Comparison of ENCODE assay signal across 12 cellular contexts in the genomic region with DNA sequence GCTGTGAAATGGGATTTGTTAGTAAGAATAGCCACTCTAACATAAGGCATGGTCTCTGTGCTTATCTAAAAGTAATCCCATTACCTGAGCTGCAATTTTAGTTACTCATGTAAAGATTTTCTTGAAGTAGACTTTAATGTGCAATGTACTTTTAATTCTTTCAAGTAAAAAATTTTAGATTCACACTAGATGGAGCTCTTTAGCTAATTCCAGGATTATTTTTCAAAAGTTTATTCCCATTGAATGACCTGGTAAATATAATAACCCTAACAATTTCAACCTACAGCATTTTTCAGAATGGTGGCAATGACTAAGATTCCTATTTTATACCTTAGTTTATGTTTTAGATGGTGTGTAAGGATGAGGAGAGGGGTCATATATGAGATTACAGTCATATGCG. TPM values are rescaled to one million over a fixed set of nuclear protein-coding genes. Genes with fewer than 3 reads are reported as not detected.
DNase-seq lines count a peak whose midpoint lies in the region; ATAC-seq, FAIRE-seq and TF ChIP-seq lines count a peak whose summit lies in the region.
"Had no signal": no experiment of that assay in that cellular context is flagged by ENCODE, and none has a peak within 500 bp of the region (broad histone marks: within the 10 kb centered on the region; RNA-seq: fewer than 3 reads in every experiment).

No MANE protein-coding gene starts in this region.

- H3K79me2 ChIP-seq in OCI-LY1 (ENCODE audit: insufficient read depth, low read length), result no peaks in the 10 kb centered on the region; the same call in 1 of the 2 replicates

- ATAC-seq in pancreas (no peak), HG02678 (IDR thresholded peaks at IDR 0.05; ENCODE audit: unreplicated experiment) (no peak)

- H3K4me1 Mint-ChIP-seq in endodermal cell, result peaks cover 5% of the 10 kb centered on the region

- H3K9me3 ChIP-seq in OCI-LY1 (ENCODE audit: low read length) (no peaks in the 10 kb centered on the region), endodermal cell (ENCODE audit: control insufficient read depth, low read length) (no peaks in the 10 kb centered on the region), pancreas (no peaks in the 10 kb centered on the region), Peyer's patch (no peaks in the 10 kb centered on the region)

- WGBS in endodermal cell (ENCODE audit: insufficient coverage in 1 of 2, insufficient read length in 1 of 2), 2 experiments, result no CpG with 5 or more reads among the region's 1 CpG
- 97 to 98% methylated on average over 1 of the region's 1 CpG for WGBS in pancreas, 2 donors

- no peaks in the 10 kb centered on the region for H3K9me2 ChIP-seq in OCI-LY1 (ENCODE audit: low read depth, low read length)

- H3K27me3 Mint-ChIP-seq in endodermal cell (ENCODE audit: insufficient read depth), result no peaks in the 10 kb centered on the region

- no peak overlapping the region for H3K4me3 ChIP-seq in OCI-LY1 (ENCODE audit: low read depth, low read length, poor library complexity, severe bottlenecking)
- no peak overlapping the region for H3K4me3 ChIP-seq in endodermal cell (ENCODE audit: low read length)
- no peak overlapping the region for H3K4me3 ChIP-seq in pancreas
- H3K4me3 ChIP-seq in Peyer's patch, result no peak overlapping the region

- H3K9ac ChIP-seq in OCI-LY1 (ENCODE audit: low read length) (no peak overlapping the region), endodermal cell (ENCODE audit: extremely low read depth, low read length, poor library complexity, severe bottlenecking) (no peak overlapping the region)

- TF ChIP-seq POLR2A in Peyer's patch (IDR thresholded peaks at IDR 0.05), result no peak

- no peaks in the 10 kb centered on the region for H4K20me1 ChIP-seq in OCI-LY1 (ENCODE audit: insufficient read depth, low read length)

- no peaks in the 10 kb centered on the region for H3F3A ChIP-seq in OCI-LY1 (ENCODE audit: insufficient read depth, low read length)

- H3K4me3 Mint-ChIP-seq in endodermal cell, result no peak overlapping the region

- peaks cover 69% of the 10 kb centered on the region for H3K36me3 Mint-ChIP-seq in endodermal cell (ENCODE audit: low read depth)

- H2AFZ ChIP-seq in OCI-LY1 (ENCODE audit: low read length), result no peak overlapping the region

- TF ChIP-seq CTCF in OCI-LY1 (IDR thresholded peaks at IDR 0.05; ENCODE audit: low read length) (peak; percentile 28; the same call in 1 of the 2 replicates), endodermal cell (conservative IDR thresholded peaks at IDR 0.05) (peak; percentile 34), pancreas (IDR thresholded peaks at IDR 0.05) (no peak), Peyer's patch (IDR thresholded peaks at IDR 0.05) (peak in 3 of 6 experiments; percentile 7 to 39 (median 12))

- H3K36me3 ChIP-seq in OCI-LY1 (ENCODE audit: insufficient read depth, low read length) (peaks cover 73% of the 10 kb centered on the region), endodermal cell (ENCODE audit: control insufficient read depth, insufficient read depth, low read length) (peaks cover 79% of the 10 kb centered on the region), pancreas (peaks cover 4 to 50% (median 10%) of the 10 kb centered on the region in 3 donors), Peyer's patch (peaks cover 0 to 73% (median 0%) of the 10 kb centered on the region in 3 donors)

- no peak overlapping the region for H3K4me2 ChIP-seq in OCI-LY1 (ENCODE audit: low read length)

- intact Hi-C loops in pancreas (cut with DNase I), result loop anchor here in 1 of 3 donors (10.0 kb wide), 1 partner anchor 282 kb away; no protein-coding TSS in a partner anchor
- intact Hi-C loops in posterior cingulate gyrus (cut with DNase I), result loop anchor here (2.0 kb wide), 1 partner anchor 280 kb away; no protein-coding TSS in a partner anchor

- no peaks in the 10 kb centered on the region for H3K9me3 Mint-ChIP-seq in endodermal cell

- H3K4me1 ChIP-seq in OCI-LY1 (ENCODE audit: insufficient read depth, low read length, severe bottlenecking) (no peaks in the 10 kb centered on the region), endodermal cell (ENCODE audit: control insufficient read depth, insufficient read depth, low read length) (no peaks in the 10 kb centered on the region), pancreas (peaks cover 0 to 6% (median 0%) of the 10 kb centered on the region in 3 donors), Peyer's patch (no peaks in the 10 kb centered on the region)

- DNase-seq in GM03348 (ENCODE audit: low spot score) (peak; percentile 8), endodermal cell (no peak), pancreas (no peak), Peyer's patch (no peak), posterior cingulate gyrus (no peak)
- DNase-seq in activated effector memory CD4-positive, alpha-beta T cell treated with anti-CD3 and anti-CD28 coated beads, Interleukin-2, amount 50 U/mL, for 16 hours, result no peak
- DNase-seq: effector CD4-positive, alpha-beta T cell; KBM-7 had no signal

- H3K27me3 ChIP-seq in OCI-LY1 (ENCODE audit: insufficient read depth, low read length) (no peaks in the 10 kb centered on the region), endodermal cell (ENCODE audit: control insufficient read depth, insufficient read depth, low read length, poor library complexity, severe bottlenecking) (no peaks in the 10 kb centered on the region), pancreas (no peaks in the 10 kb centered on the region), Peyer's patch (no peaks in the 10 kb centered on the region)

- H3K27ac ChIP-seq in OCI-LY1 (ENCODE audit: low read depth, low read length, poor library complexity, severe bottlenecking) (no peak overlapping the region), endodermal cell (ENCODE audit: low read depth, low read length) (no peak overlapping the region), pancreas (no peak overlapping the region), Peyer's patch (no peak overlapping the region)

- FAIRE-seq in pancreas (lab: Jason Lieb, UNC), result peak; percentile 75
- FAIRE-seq: keratinocyte, TTC549 had no signal

- no peak overlapping the region for H3K27ac Mint-ChIP-seq in endodermal cell

RNA-seq across cellular contexts. Expression of gene USP38, which starts 18.1 kb away (rescaled TPM):
- total RNA-seq in endodermal cell (10 to 100 TPM; 15.6 to 15.7 TPM), pancreas (10 to 100 TPM in 2 of 6 donors, 1 to 10 TPM in 4; 6.3 to 13.6 (median 8.8) TPM), Peyer's patch (10 to 100 TPM; 17.3 to 37.7 (median 32.5) TPM)
- polyA plus RNA-seq in endodermal cell (2013, experiment 1 of 2), result 13.1 TPM
- 13.5 TPM for polyA plus RNA-seq in endodermal cell (2013, experiment 2 of 2)
- 1 to 10 TPM; 2.4 to 4.8 TPM for polyA plus RNA-seq in pancreas

Comparison
In these comparisons a context has a peak if more than half of its experiments do, and no peak if none do; other contexts are left out.
1. CTCF ChIP-seq: peak in OCI-LY1 (single experiment) and endodermal cell (single experiment); none in pancreas (0 of 4).